Comparison of ENCODE assay signal across 6 cellular contexts in genomic region chr4:4162186-4162585, GRCh38.
DNase-seq lines count a peak whose midpoint lies in the region; TF ChIP-seq lines count a peak whose summit lies in the region.
"Not testable (repeated sequence)": the region's sequence is repeated elsewhere in the genome, so short reads cannot be mapped to it uniquely, and the experiment has no call there.

No MANE protein-coding gene starts in this region.

- H3K36me3 ChIP-seq in HUES64 (ENCODE audit: insufficient read depth, low read length); hepatocyte (replicated peaks; ENCODE audit: insufficient read depth, low read depth): not testable (repeated sequence)

- peaks cover 13% of the 10 kb centered on the region for H3K27me3 Mint-ChIP-seq in MCF 10A (ENCODE audit: insufficient read depth, unreplicated experiment)
- not testable (repeated sequence) for H3K27me3 Mint-ChIP-seq in neural crest cell (ENCODE audit: low read depth)

- not testable (repeated sequence) for H3K27me3 ChIP-seq in HUES64 (ENCODE audit: insufficient read depth, low read length); hepatocyte

- TF ChIP-seq CTCF in MCF 10A (IDR thresholded peaks at IDR 0.05; ENCODE audit: unreplicated experiment); hepatocyte (IDR thresholded peaks at IDR 0.05; ENCODE audit: poor library complexity); neural crest cell (conservative IDR thresholded peaks at IDR 0.05): not testable (repeated sequence)

- not testable (repeated sequence) for H3K9me3 ChIP-seq in HUES64 (ENCODE audit: insufficient read depth, low read depth, low read length); hepatocyte (ENCODE audit: low read depth)

- H3K79me2 ChIP-seq in hepatocyte = not testable (repeated sequence)

- not testable (repeated sequence) for H3K9me2 ChIP-seq in hepatocyte (replicated peaks; ENCODE audit: insufficient read depth)

- not testable (repeated sequence) for H3K4me3 ChIP-seq in HUES64 (ENCODE audit: low read length); hepatocyte

- POLR2A ChIA-PET in MCF 10A (lab: Yijun Ruan, JAX) = not testable (repeated sequence)

- not testable (repeated sequence) for H3K9me3 Mint-ChIP-seq in MCF 10A (ENCODE audit: unreplicated experiment); neural crest cell

- not testable (repeated sequence) for H3K4me1 Mint-ChIP-seq in MCF 10A (ENCODE audit: insufficient read depth, unreplicated experiment)
- H3K4me1 Mint-ChIP-seq in neural crest cell = peaks cover 26% of the 10 kb centered on the region

- BruUV-seq in MCF 10A (replicated peaks; lab: Mats Ljungman, UMichigan) = not testable (repeated sequence)

- peak overlapping the region; percentile 30; the same call in 1 of the 2 replicates for H3K27ac ChIP-seq in HUES64 (ENCODE audit: low read depth, low read length)
- H3K27ac ChIP-seq in hepatocyte = peak overlapping the region; percentile 40

- H3K27ac Mint-ChIP-seq in MCF 10A (ENCODE audit: low read depth, unreplicated experiment) = not testable (repeated sequence)
- H3K27ac Mint-ChIP-seq in neural crest cell (ENCODE audit: unreplicated experiment) = peak overlapping the region; percentile 92

- H3K4me3 Mint-ChIP-seq in MCF 10A (ENCODE audit: unreplicated experiment) = not testable (repeated sequence)
- H3K4me3 Mint-ChIP-seq in neural crest cell = peak overlapping the region; percentile 22

- H2AFZ ChIP-seq in hepatocyte = not testable (repeated sequence)

- DNase-seq in ELF-1 (ENCODE audit: low read depth, low spot score) (peak; percentile 84), MCF 10A (ENCODE audit: unreplicated experiment) (peak; percentile 12), hepatocyte (ENCODE audit: low spot score) (peak; percentile 25), left kidney (ENCODE audit: low read depth, low spot score) (peak; percentile 49)
- not testable (repeated sequence) for DNase-seq in neural crest cell (ENCODE audit: low read depth, low spot score)

- CTCF ChIA-PET in MCF 10A (lab: Yijun Ruan, JAX) = not testable (repeated sequence)

- not testable (repeated sequence) for H3K36me3 Mint-ChIP-seq in MCF 10A (ENCODE audit: insufficient read depth, unreplicated experiment); neural crest cell (ENCODE audit: low read depth)

- H3K4me1 ChIP-seq in HUES64 (ENCODE audit: insufficient read depth, low read length); hepatocyte (ENCODE audit: insufficient read depth): not testable (repeated sequence)

- H3K9ac ChIP-seq in HUES64 (ENCODE audit: low read depth, low read length) = not testable (repeated sequence)

- not testable (repeated sequence) for H3K4me2 ChIP-seq in hepatocyte

- not testable (repeated sequence) for H4K20me1 ChIP-seq in hepatocyte (ENCODE audit: insufficient read depth, poor library complexity, severe bottlenecking)

- 50% methylated on average over 7 of the region's 7 CpGs for WGBS in HUES64
- WGBS in hepatocyte (ENCODE audit: low lambda C conversion rate, missing lambda C conversion rate) = 43% methylated on average over 7 of the region's 7 CpGs

- intact Hi-C loops in MCF 10A (cut with micrococcal nuclease) = not testable (repeated sequence)
